In the genomic region with DNA sequence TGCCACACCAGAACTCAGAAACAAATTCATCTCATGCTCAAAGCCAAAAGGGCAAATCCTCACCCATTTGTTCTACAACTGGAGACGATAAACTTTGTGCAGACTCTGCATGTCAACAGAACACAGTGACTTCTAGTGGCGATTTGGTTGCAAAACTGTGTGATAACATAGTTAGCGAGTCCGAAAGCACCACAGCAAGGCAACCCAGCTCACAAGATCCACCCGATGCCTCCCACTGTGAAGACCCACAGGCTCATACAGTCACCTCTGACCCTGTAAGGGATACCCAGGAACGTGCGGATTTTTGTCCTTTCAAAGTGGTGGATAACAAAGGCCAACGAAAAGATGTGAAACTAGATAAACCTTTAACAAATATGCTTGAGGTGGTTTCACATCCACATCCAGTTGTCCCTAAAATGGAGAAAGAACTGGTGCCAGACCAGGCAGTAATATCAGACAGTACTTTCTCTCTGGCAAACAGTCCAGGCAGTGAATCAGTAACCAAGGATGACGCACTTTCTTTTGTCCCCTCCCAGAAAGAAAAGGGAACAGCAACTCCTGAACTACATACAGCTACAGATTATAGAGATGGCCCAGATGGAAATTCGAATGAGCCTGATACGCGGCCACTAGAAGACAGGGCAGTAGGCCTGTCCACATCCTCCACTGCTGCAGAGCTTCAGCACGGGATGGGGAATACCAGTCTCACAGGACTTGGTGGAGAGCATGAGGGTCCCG, we compare ENCODE assay signal across 1 cellular context.
TF ChIP-seq lines count a peak whose summit lies in the region.

No MANE protein-coding gene starts in this region.

TF ChIP-seq in GM23338, 12 proteins besides CTCF, POLR2A, EP300 and RAD21 (continued from another document):
- TF ChIP-seq, protein P1, sequence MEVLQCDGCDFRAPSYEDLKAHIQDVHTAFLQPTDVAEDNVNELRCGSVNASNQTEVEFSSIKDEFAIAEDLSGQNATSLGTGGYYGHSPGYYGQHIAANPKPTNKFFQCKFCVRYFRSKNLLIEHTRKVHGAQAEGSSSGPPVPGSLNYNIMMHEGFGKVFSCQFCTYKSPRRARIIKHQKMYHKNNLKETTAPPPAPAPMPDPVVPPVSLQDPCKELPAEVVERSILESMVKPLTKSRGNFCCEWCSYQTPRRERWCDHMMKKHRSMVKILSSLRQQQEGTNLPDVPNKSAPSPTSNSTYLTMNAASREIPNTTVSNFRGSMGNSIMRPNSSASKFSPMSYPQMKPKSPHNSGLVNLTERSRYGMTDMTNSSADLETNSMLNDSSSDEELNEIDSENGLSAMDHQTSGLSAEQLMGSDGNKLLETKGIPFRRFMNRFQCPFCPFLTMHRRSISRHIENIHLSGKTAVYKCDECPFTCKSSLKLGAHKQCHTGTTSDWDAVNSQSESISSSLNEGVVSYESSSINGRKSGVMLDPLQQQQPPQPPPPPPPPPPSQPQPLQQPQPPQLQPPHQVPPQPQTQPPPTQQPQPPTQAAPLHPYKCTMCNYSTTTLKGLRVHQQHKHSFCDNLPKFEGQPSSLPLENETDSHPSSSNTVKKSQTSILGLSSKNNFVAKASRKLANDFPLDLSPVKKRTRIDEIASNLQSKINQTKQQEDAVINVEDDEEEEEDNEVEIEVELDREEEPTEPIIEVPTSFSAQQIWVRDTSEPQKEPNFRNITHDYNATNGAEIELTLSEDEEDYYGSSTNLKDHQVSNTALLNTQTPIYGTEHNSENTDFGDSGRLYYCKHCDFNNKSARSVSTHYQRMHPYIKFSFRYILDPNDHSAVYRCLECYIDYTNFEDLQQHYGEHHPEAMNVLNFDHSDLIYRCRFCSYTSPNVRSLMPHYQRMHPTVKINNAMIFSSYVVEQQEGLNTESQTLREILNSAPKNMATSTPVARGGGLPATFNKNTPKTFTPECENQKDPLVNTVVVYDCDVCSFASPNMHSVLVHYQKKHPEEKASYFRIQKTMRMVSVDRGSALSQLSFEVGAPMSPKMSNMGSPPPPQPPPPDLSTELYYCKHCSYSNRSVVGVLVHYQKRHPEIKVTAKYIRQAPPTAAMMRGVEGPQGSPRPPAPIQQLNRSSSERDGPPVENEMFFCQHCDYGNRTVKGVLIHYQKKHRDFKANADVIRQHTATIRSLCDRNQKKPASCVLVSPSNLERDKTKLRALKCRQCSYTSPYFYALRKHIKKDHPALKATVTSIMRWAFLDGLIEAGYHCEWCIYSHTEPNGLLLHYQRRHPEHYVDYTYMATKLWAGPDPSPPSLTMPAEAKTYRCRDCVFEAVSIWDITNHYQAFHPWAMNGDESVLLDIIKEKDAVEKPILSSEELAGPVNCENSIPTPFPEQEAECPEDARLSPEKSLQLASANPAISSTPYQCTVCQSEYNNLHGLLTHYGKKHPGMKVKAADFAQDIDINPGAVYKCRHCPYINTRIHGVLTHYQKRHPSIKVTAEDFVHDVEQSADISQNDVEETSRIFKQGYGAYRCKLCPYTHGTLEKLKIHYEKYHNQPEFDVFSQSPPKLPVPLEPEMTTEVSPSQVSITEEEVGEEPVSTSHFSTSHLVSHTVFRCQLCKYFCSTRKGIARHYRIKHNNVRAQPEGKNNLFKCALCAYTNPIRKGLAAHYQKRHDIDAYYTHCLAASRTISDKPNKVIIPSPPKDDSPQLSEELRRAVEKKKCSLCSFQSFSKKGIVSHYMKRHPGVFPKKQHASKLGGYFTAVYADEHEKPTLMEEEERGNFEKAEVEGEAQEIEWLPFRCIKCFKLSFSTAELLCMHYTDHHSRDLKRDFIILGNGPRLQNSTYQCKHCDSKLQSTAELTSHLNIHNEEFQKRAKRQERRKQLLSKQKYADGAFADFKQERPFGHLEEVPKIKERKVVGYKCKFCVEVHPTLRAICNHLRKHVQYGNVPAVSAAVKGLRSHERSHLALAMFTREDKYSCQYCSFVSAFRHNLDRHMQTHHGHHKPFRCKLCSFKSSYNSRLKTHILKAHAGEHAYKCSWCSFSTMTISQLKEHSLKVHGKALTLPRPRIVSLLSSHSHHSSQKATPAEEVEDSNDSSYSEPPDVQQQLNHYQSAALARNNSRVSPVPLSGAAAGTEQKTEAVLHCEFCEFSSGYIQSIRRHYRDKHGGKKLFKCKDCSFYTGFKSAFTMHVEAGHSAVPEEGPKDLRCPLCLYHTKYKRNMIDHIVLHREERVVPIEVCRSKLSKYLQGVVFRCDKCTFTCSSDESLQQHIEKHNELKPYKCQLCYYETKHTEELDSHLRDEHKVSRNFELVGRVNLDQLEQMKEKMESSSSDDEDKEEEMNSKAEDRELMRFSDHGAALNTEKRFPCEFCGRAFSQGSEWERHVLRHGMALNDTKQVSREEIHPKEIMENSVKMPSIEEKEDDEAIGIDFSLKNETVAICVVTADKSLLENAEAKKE (CRISPR knock-in tag; IDR thresholded peaks at IDR 0.05): no peak
- TF ChIP-seq EZH2 (IDR thresholded peaks at IDR 0.05; ENCODE audit: low read depth, unreplicated experiment): no peak
- TF ChIP-seq JUNB (IDR thresholded peaks at IDR 0.05; ENCODE audit: unreplicated experiment): no peak
